19 cellular contexts compared by ENCODE assay signal in genomic region chr17:2420131-2420530, GRCh38.
"Had no signal": no experiment of that assay in that cellular context is flagged by ENCODE, and none has a peak within 500 bp of the region (broad histone marks: within the 10 kb centered on the region; RNA-seq: fewer than 3 reads in every experiment).

No MANE protein-coding gene starts in this region.

- H3K27ac ChIP-seq: foreskin keratinocyte, psoas muscle, thoracic aorta had no signal

- DNase-seq: activated CD4-positive, alpha-beta memory T cell treated with anti-CD3 and anti-CD28 coated beads for 36 hours; activated CD4-positive, CD25-positive, alpha-beta regulatory T cell treated with anti-CD3 and anti-CD28 coated beads, Interleukin-2, amount 50 U/mL, for 72 hours; activated naive CD4-positive, alpha-beta T cell; activated naive CD8-positive, alpha-beta T cell treated with anti-CD3 and anti-CD28 coated beads, Interleukin-2, amount 50 U/mL, for 24 hours; dermis blood vessel endothelial cell; foreskin keratinocyte; heart left ventricle; islet precursor cell; occipital lobe; psoas muscle; stimulated activated CD4-positive, alpha-beta T cell treated with anti-CD3 and anti-CD28 coated beads, Interleukin-12 subunit alpha, Interleukin-12 subunit beta, amount 100 ng/mL, for 4 hours; stimulated activated CD4-positive, alpha-beta T cell treated with anti-CD3 and anti-CD28 coated beads, Interleukin-2, amount 100 ng/mL, for 48 hours; stimulated activated naive CD8-positive, alpha-beta T cell treated with anti-CD3 and anti-CD28 coated beads, Interleukin-15, Interleukin-2, amounts not matched to agents 100 U/mL and 50 U/mL, for 24 hours; SW 1271; T-helper 9 cell had no signal

- H3K4me3 ChIP-seq: psoas muscle, thoracic aorta had no signal

- H3K9me3 ChIP-seq: heart left ventricle, psoas muscle, thoracic aorta had no signal

- H3K27me3 ChIP-seq: foreskin keratinocyte, heart left ventricle had no signal

- ATAC-seq: activated naive CD8-positive, alpha-beta T cell treated with anti-CD3 and anti-CD28 coated beads, Interleukin-2, amount 50 U/mL, for 24 hours; foreskin keratinocyte; left lobe of liver; natural killer cell treated with Interleukin-12 subunit alpha and Interleukin-12 subunit beta and Interleukin-15 and Interleukin-18, amount 100 ng/mL, for 72 hours; stimulated activated naive CD8-positive, alpha-beta T cell treated with anti-CD3 and anti-CD28 coated beads, Interleukin-15, Interleukin-2, amounts not matched to agents 100 U/mL and 50 U/mL, for 24 hours had no signal

- FAIRE-seq: endometrium had no signal
